25 cellular contexts compared by ENCODE assay signal in the genomic region with DNA sequence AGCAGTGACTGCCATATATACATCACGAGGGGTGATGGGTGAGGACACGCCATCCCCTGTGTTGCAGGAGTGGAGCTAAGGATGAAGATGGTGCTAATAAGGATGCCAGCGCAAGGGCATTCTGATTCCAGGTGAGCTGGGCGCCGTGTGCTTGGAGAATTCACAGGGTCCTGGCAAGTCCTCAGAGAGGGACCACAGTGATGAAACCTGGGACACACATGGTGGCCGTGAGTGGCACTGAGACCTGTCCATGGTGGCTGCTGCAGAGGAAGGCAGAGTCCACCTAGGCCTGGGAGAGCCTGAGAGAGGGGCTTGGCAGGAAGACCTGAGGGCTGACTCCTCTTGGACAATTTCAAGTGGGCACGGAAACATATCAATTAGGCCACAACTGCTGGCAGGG.
DNase-seq lines count a peak whose midpoint lies in the region; FAIRE-seq and TF ChIP-seq lines count a peak whose summit lies in the region.
"Had no signal": no experiment of that assay in that cellular context is flagged by ENCODE, and none has a peak within 500 bp of the region (broad histone marks: within the 10 kb centered on the region; RNA-seq: fewer than 3 reads in every experiment).

No MANE protein-coding gene starts in this region.

- H3K36me3 ChIP-seq in HEK293 (ENCODE audit: control insufficient read depth in 2 of 2, insufficient read depth in 1 of 2, low read length in 2 of 2) (no peaks in the 10 kb centered on the region), testis (ENCODE audit: low read depth, missing control alignments) (no peaks in the 10 kb centered on the region)
- H3K36me3 ChIP-seq: BLaER1 treated with 17β-estradiol and CSF1 and Interleukin-3, amounts not matched to agents 10 nM and 100 nM; HAP-1; SJCRH30 had no signal

- no peak for FAIRE-seq in frontal cortex (lab: Jason Lieb, UNC)
- FAIRE-seq: A549, D721Med, G401.6 had no signal

- no peaks in the 10 kb centered on the region for H3K27me3 ChIP-seq in testis
- H3K27me3 ChIP-seq: SJCRH30 had no signal

- intact Hi-C loops in testis (cut with DNase I; ENCODE audit: low total_unique reads): loop anchor here (5.0 kb wide), 1 partner anchor 82 kb away; no protein-coding TSS in a partner anchor
- intact Hi-C loops in activated CD4-positive, alpha-beta memory T cell treated with anti-CD3 and anti-CD28 coated beads for 36 hours (cut with micrococcal nuclease): loop anchor here (5.0 kb wide), 1 partner anchor 62 kb away; no protein-coding TSS in a partner anchor

- no peaks in the 10 kb centered on the region for H3K9me3 Mint-ChIP-seq in activated CD4-positive, alpha-beta memory T cell treated with anti-CD3 and anti-CD28 coated beads for 36 hours
- no peaks in the 10 kb centered on the region for H3K9me3 Mint-ChIP-seq in activated CD4-positive, alpha-beta T cell treated with anti-CD3 and anti-CD28 coated beads, Interleukin-2, amount 10 ng/mL, durations not matched to agents 7 days and 5 days
- H3K9me3 Mint-ChIP-seq: CD4-positive, alpha-beta T cell had no signal

- H3K4me1 ChIP-seq in HEK293 (ENCODE audit: control insufficient read depth, insufficient read depth, low read length): no peaks in the 10 kb centered on the region
- H3K4me1 ChIP-seq in testis: peaks cover 2% of the 10 kb centered on the region
- H3K4me1 ChIP-seq: HAP-1, SJCRH30 had no signal

- H3K27me3 Mint-ChIP-seq in activated CD4-positive, alpha-beta memory T cell treated with anti-CD3 and anti-CD28 coated beads for 36 hours: no peaks in the 10 kb centered on the region
- no peaks in the 10 kb centered on the region for H3K27me3 Mint-ChIP-seq in activated CD4-positive, alpha-beta T cell treated with anti-CD3 and anti-CD28 coated beads, Interleukin-2, amount 10 ng/mL, durations not matched to agents 7 days and 5 days

- TF ChIP-seq CTCF in HEK293 (tag by site-specific recombination; IDR thresholded peaks at IDR 0.05) (no peak), testis (IDR thresholded peaks at IDR 0.05) (no peak)

- H3K4me3 ChIP-seq in HEK293 (ENCODE audit: low read depth, low read length): no peak overlapping the region
- H3K4me3 ChIP-seq in testis: no peak overlapping the region
- H3K4me3 ChIP-seq: A549; BLaER1 treated with 17β-estradiol and CSF1 and Interleukin-3, amounts not matched to agents 10 nM and 100 nM; HAP-1; SJCRH30 had no signal

- WGBS in testis, 2 donors: 93 to 95% methylated on average over 7 of the region's 7 CpGs

- no peaks in the 10 kb centered on the region for H3K36me3 Mint-ChIP-seq in activated CD4-positive, alpha-beta memory T cell treated with anti-CD3 and anti-CD28 coated beads for 36 hours
- no peaks in the 10 kb centered on the region for H3K36me3 Mint-ChIP-seq in activated CD4-positive, alpha-beta T cell treated with anti-CD3 and anti-CD28 coated beads, Interleukin-2, amount 10 ng/mL, durations not matched to agents 7 days and 5 days (ENCODE audit: low read depth)

- no peak for TF ChIP-seq POLR2A in testis (IDR thresholded peaks at IDR 0.05)

- H3K27ac ChIP-seq in HEK293 (ENCODE audit: extremely low read depth, low read depth, low read length) (no peak overlapping the region), testis (no peak overlapping the region)
- H3K27ac ChIP-seq: A549; BLaER1 treated with 17β-estradiol and CSF1 and Interleukin-3, amounts not matched to agents 10 nM and 100 nM; KMS-11; SJCRH30 had no signal

- H3K4me1 Mint-ChIP-seq in activated CD4-positive, alpha-beta memory T cell treated with anti-CD3 and anti-CD28 coated beads for 36 hours (ENCODE audit: low read depth): peaks cover 5% of the 10 kb centered on the region
- peaks cover 4% of the 10 kb centered on the region for H3K4me1 Mint-ChIP-seq in activated CD4-positive, alpha-beta T cell treated with anti-CD3 and anti-CD28 coated beads, Interleukin-2, amount 10 ng/mL, durations not matched to agents 7 days and 5 days

- CTCF ChIA-PET in HEK293 (lab: Yijun Ruan, JAX): interaction anchor here (0.6 to 2.5 kb wide), 4 partner anchors 22 to 504 kb away, joined by 3 to 7 read pairs (median 5); no protein-coding TSS in a partner anchor
- CTCF ChIA-PET in activated CD4-positive, alpha-beta memory T cell treated with anti-CD3 and anti-CD28 coated beads for 36 hours (lab: Charles Lee): interaction anchor here (0.6 to 1.3 kb wide), 4 partner anchors 23 to 83 kb away, joined by 3 to 4 read pairs (median 4); no protein-coding TSS in a partner anchor
- CTCF ChIA-PET in activated CD4-positive, alpha-beta T cell treated with anti-CD3 and anti-CD28 coated beads, Interleukin-2, amount 10 ng/mL, durations not matched to agents 7 days and 5 days (lab: Charles Lee): interaction anchor here (0.6 kb wide), 1 partner anchor 58 kb away, joined by 3 read pairs; no protein-coding TSS in a partner anchor

- DNase-seq in activated CD8-positive, alpha-beta memory T cell treated with anti-CD3 and anti-CD28 coated beads, Interleukin-2, amount 50 U/mL, for 48 hours: peak; percentile 48
- DNase-seq in mucosa of gallbladder (ENCODE audit: low spot score) (peak; percentile 4), testis (peak; percentile 10), frontal cortex (ENCODE audit: low spot score in 2 of 2) (no peak)
- DNase-seq in activated CD4-positive, alpha-beta memory T cell treated with anti-CD3 and anti-CD28 coated beads for 36 hours: no peak
- no peak for DNase-seq in activated CD4-positive, alpha-beta T cell treated with anti-CD3 and anti-CD28 coated beads, Interleukin-2, amount 10 ng/mL, durations not matched to agents 7 days and 5 days
- DNase-seq: AML-193; CD4-positive, alpha-beta T cell; GOT3; IMR-90; MM.1S; NCI-H2029; NCI-H446 treated with DMSO at 0.1 percent for 48 hours; NCI-H526; NCI-H82; NK-92 treated with Interleukin-12 subunit alpha and Interleukin-12 subunit beta, amount 100 ng/mL, for 24 hours; PC-3; SJCRH30 had no signal

- no peaks in the 10 kb centered on the region for H3K9me3 ChIP-seq in HEK293 (ENCODE audit: control insufficient read depth, insufficient read depth, low read depth, low read length)
- no peaks in the 10 kb centered on the region for H3K9me3 ChIP-seq in testis
- H3K9me3 ChIP-seq: A549; BLaER1 treated with 17β-estradiol and CSF1 and Interleukin-3, amounts not matched to agents 10 nM and 100 nM; HAP-1; SJCRH30 had no signal

- H3K4me3 Mint-ChIP-seq in activated CD4-positive, alpha-beta memory T cell treated with anti-CD3 and anti-CD28 coated beads for 36 hours: no peak overlapping the region
- no peak overlapping the region for H3K4me3 Mint-ChIP-seq in activated CD4-positive, alpha-beta T cell treated with anti-CD3 and anti-CD28 coated beads, Interleukin-2, amount 10 ng/mL, durations not matched to agents 7 days and 5 days
- H3K4me3 Mint-ChIP-seq: CD4-positive, alpha-beta T cell had no signal

- no peak overlapping the region for H3K27ac Mint-ChIP-seq in activated CD4-positive, alpha-beta memory T cell treated with anti-CD3 and anti-CD28 coated beads for 36 hours
- H3K27ac Mint-ChIP-seq in activated CD4-positive, alpha-beta T cell treated with anti-CD3 and anti-CD28 coated beads, Interleukin-2, amount 10 ng/mL, durations not matched to agents 7 days and 5 days: no peak overlapping the region
- H3K27ac Mint-ChIP-seq: CD4-positive, alpha-beta T cell had no signal

- POLR2A ChIA-PET in HEK293 (lab: Yijun Ruan, JAX): no interaction called here
- POLR2A ChIA-PET in activated CD4-positive, alpha-beta memory T cell treated with anti-CD3 and anti-CD28 coated beads for 36 hours (lab: Charles Lee): no interaction called here
- POLR2A ChIA-PET in activated CD4-positive, alpha-beta T cell treated with anti-CD3 and anti-CD28 coated beads, Interleukin-2, amount 10 ng/mL, durations not matched to agents 7 days and 5 days (lab: Charles Lee): interaction anchor here (0.5 kb wide), 1 partner anchor 70 kb away, joined by 8 read pairs; no protein-coding TSS in a partner anchor

TF ChIP-seq in HEK293, 187 proteins besides CTCF, POLR2A, EP300 and RAD21:
- TF ChIP-seq, protein P1, sequence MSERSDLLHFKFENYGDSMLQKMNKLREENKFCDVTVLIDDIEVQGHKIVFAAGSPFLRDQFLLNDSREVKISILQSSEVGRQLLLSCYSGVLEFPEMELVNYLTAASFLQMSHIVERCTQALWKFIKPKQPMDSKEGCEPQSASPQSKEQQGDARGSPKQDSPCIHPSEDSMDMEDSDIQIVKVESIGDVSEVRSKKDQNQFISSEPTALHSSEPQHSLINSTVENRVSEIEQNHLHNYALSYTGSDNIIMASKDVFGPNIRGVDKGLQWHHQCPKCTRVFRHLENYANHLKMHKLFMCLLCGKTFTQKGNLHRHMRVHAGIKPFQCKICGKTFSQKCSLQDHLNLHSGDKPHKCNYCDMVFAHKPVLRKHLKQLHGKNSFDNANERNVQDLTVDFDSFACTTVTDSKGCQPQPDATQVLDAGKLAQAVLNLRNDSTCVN (tag by site-specific recombination; optimal IDR thresholded peaks at IDR 0.05): no peak
- TF ChIP-seq, protein P2, sequence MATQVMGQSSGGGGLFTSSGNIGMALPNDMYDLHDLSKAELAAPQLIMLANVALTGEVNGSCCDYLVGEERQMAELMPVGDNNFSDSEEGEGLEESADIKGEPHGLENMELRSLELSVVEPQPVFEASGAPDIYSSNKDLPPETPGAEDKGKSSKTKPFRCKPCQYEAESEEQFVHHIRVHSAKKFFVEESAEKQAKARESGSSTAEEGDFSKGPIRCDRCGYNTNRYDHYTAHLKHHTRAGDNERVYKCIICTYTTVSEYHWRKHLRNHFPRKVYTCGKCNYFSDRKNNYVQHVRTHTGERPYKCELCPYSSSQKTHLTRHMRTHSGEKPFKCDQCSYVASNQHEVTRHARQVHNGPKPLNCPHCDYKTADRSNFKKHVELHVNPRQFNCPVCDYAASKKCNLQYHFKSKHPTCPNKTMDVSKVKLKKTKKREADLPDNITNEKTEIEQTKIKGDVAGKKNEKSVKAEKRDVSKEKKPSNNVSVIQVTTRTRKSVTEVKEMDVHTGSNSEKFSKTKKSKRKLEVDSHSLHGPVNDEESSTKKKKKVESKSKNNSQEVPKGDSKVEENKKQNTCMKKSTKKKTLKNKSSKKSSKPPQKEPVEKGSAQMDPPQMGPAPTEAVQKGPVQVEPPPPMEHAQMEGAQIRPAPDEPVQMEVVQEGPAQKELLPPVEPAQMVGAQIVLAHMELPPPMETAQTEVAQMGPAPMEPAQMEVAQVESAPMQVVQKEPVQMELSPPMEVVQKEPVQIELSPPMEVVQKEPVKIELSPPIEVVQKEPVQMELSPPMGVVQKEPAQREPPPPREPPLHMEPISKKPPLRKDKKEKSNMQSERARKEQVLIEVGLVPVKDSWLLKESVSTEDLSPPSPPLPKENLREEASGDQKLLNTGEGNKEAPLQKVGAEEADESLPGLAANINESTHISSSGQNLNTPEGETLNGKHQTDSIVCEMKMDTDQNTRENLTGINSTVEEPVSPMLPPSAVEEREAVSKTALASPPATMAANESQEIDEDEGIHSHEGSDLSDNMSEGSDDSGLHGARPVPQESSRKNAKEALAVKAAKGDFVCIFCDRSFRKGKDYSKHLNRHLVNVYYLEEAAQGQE (tag by site-specific recombination; IDR thresholded peaks at IDR 0.05): peak; percentile 91
TF ChIP-seq in HEK293: peak in this region for 1.

Comparison
In these comparisons a context has a peak if more than half of its experiments do, and no peak if none do; other contexts are left out.
1. DNase-seq: peak in activated CD8-positive, alpha-beta memory T cell treated with anti-CD3 and anti-CD28 coated beads, Interleukin-2, amount 50 U/mL, for 48 hours (single experiment), mucosa of gallbladder (single experiment) and testis (single experiment); none in frontal cortex (0 of 2), activated CD4-positive, alpha-beta memory T cell treated with anti-CD3 and anti-CD28 coated beads for 36 hours (single experiment) and activated CD4-positive, alpha-beta T cell treated with anti-CD3 and anti-CD28 coated beads, Interleukin-2, amount 10 ng/mL, durations not matched to agents 7 days and 5 days (single experiment).